Comparison of ENCODE assay signal across 14 cellular contexts in the genomic region with DNA sequence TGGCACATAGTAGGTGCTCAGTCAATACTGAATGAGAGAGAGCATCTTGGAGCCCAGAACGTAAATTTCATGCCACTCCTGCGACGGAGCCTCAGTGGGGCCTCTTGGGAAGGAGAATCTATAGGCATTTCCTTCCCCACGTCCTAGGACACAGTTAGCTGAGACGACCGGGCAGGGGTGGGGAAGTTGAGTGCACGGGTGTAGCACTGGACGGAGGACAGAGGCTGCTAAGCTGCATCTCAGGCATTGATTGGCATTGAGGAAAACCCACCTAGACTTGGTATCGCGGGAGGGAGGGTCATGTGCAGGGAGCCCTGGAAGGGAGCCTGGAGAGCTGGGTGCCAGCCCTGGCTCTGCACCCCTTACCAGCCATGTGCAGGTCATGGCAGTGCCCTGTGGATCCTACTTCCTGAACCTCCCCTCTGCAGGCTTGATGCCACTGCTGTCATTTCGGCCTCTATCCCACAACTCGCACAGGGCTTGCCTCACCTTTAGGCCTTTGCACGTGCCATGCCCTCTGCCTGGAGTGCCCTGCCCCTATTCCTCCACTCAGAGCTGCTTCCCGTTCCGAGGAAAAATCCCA. TPM values are rescaled to one million over a fixed set of nuclear protein-coding genes. Genes with fewer than 3 reads are reported as not detected.
DNase-seq lines count a peak whose midpoint lies in the region; ATAC-seq and TF ChIP-seq lines count a peak whose summit lies in the region.
"Had no signal": no experiment of that assay in that cellular context is flagged by ENCODE, and none has a peak within 500 bp of the region (broad histone marks: within the 10 kb centered on the region; RNA-seq: fewer than 3 reads in every experiment).

No MANE protein-coding gene starts in this region.

- peak; percentile 59 to 67 for DNase-seq in Kasumi-1 (lab: John Stamatoyannopoulos, UW)
- DNase-seq in effector memory CD8-positive, alpha-beta T cell = no peak
- no peak for DNase-seq in thoracic aorta (ENCODE audit: low spot score)
- no peak for DNase-seq in activated effector memory CD4-positive, alpha-beta T cell treated with Interleukin-2 at 50 U/mL for 16 hours
- DNase-seq in HCEC 1CT = no peak
- DNase-seq in NCI-H748 (lab: John Stamatoyannopoulos, UW; ENCODE audit: unreplicated experiment) = no peak
- DNase-seq: activated naive CD8-positive, alpha-beta T cell treated with anti-CD3 and anti-CD28 coated beads, Interleukin-2, amount 10 ng/mL, durations not matched to agents 7 days and 5 days; KG1; NCI-H1930; stimulated activated CD4-positive, alpha-beta T cell treated with anti-CD3 and anti-CD28 coated beads, Interleukin-15, amount 100 ng/mL, for 24 hours; T-helper 2 cell had no signal

- peaks cover 62 to 90% of the 10 kb centered on the region in 2 donors for H3K4me1 ChIP-seq in thoracic aorta (ENCODE audit: control insufficient read depth in 1 of 2, low read depth in 2 of 2)

- H3K9me3 Mint-ChIP-seq in effector memory CD8-positive, alpha-beta T cell = no peaks in the 10 kb centered on the region
- H3K9me3 Mint-ChIP-seq in nephron = no peaks in the 10 kb centered on the region
- H3K9me3 Mint-ChIP-seq: activated naive CD8-positive, alpha-beta T cell treated with anti-CD3 and anti-CD28 coated beads, Interleukin-2, amount 10 ng/mL, durations not matched to agents 7 days and 5 days; GM23338 had no signal

- H3K27me3 Mint-ChIP-seq in effector memory CD8-positive, alpha-beta T cell = no peaks in the 10 kb centered on the region
- no peaks in the 10 kb centered on the region for H3K27me3 Mint-ChIP-seq in nephron (ENCODE audit: low read depth)
- H3K27me3 Mint-ChIP-seq: activated naive CD8-positive, alpha-beta T cell treated with anti-CD3 and anti-CD28 coated beads, Interleukin-2, amount 10 ng/mL, durations not matched to agents 7 days and 5 days had no signal

- no peak overlapping the region for H3K4me3 Mint-ChIP-seq in effector memory CD8-positive, alpha-beta T cell
- peak overlapping the region in 2 of 3 experiments; percentile 41 to 57 for H3K4me3 Mint-ChIP-seq in nephron
- H3K4me3 Mint-ChIP-seq: activated naive CD8-positive, alpha-beta T cell treated with anti-CD3 and anti-CD28 coated beads, Interleukin-2, amount 10 ng/mL, durations not matched to agents 7 days and 5 days; GM23338 had no signal

- peaks cover 14 to 34% of the 10 kb centered on the region in 2 donors for H3K4me1 Mint-ChIP-seq in effector memory CD8-positive, alpha-beta T cell (ENCODE audit: low read depth in 2 of 2)
- H3K4me1 Mint-ChIP-seq in nephron = peaks cover 65% of the 10 kb centered on the region

- no peak for TF ChIP-seq CTCF in nephron (IDR thresholded peaks at IDR 0.05; ENCODE audit: unreplicated experiment in 3 of 3)
- TF ChIP-seq CTCF in thoracic aorta (IDR thresholded peaks at IDR 0.05) = no peak

- H3K27ac ChIP-seq in thoracic aorta = peak overlapping the region; percentile 83 to 93

- peak overlapping the region; percentile 31 to 49 for H3K27ac Mint-ChIP-seq in effector memory CD8-positive, alpha-beta T cell
- H3K27ac Mint-ChIP-seq in nephron = peak overlapping the region; percentile 87 to 98 (median 96)
- H3K27ac Mint-ChIP-seq: activated naive CD8-positive, alpha-beta T cell treated with anti-CD3 and anti-CD28 coated beads, Interleukin-2, amount 10 ng/mL, durations not matched to agents 7 days and 5 days; GM23338 had no signal

- no peak overlapping the region for H3K4me3 ChIP-seq in thoracic aorta
- H3K4me3 ChIP-seq: GM23338 had no signal

- H3K9me3 ChIP-seq in thoracic aorta = no peaks in the 10 kb centered on the region

- no peaks in the 10 kb centered on the region for H3K27me3 ChIP-seq in thoracic aorta (replicated peaks; ENCODE audit: insufficient read depth)

- no peaks in the 10 kb centered on the region for H3K36me3 Mint-ChIP-seq in effector memory CD8-positive, alpha-beta T cell (ENCODE audit: insufficient read depth)
- peaks cover 4% of the 10 kb centered on the region for H3K36me3 Mint-ChIP-seq in nephron (ENCODE audit: low read depth)
- H3K36me3 Mint-ChIP-seq: activated naive CD8-positive, alpha-beta T cell treated with anti-CD3 and anti-CD28 coated beads, Interleukin-2, amount 10 ng/mL, durations not matched to agents 7 days and 5 days had no signal

- H3K36me3 ChIP-seq in thoracic aorta = no peaks in the 10 kb centered on the region

- ATAC-seq in effector memory CD8-positive, alpha-beta T cell (replicated peaks) = no peak
- no peak for ATAC-seq in thoracic aorta (ENCODE audit: insufficient number of reproducible peaks, low FRiP score, low read depth)
- ATAC-seq in HG02763 (IDR thresholded peaks at IDR 0.05; ENCODE audit: unreplicated experiment) = no peak

RNA-seq across cellular contexts. Expression of a gene that starts 25.6 kb away (rescaled TPM):
- 10 to 100 TPM; 24.0 to 43.6 TPM for total RNA-seq in thoracic aorta

Comparison
In these comparisons a context has a peak if more than half of its experiments do, and no peak if none do; other contexts are left out.
1. DNase-seq: peak in Kasumi-1 (2 of 2); none in effector memory CD8-positive, alpha-beta T cell (0 of 3), thoracic aorta (single experiment), activated effector memory CD4-positive, alpha-beta T cell treated with Interleukin-2 at 50 U/mL for 16 hours (single experiment), HCEC 1CT (single experiment) and NCI-H748 (single experiment).
2. H3K4me3 Mint-ChIP-seq: peak in nephron (2 of 3); none in effector memory CD8-positive, alpha-beta T cell (0 of 2).